8 cellular contexts compared by ENCODE assay signal in genomic region chr12:21500786-21501257, GRCh38. TPM values are rescaled to one million over a fixed set of nuclear protein-coding genes. Genes with fewer than 3 reads are reported as not detected.
DNase-seq lines count a peak whose midpoint lies in the region; ATAC-seq and TF ChIP-seq lines count a peak whose summit lies in the region.

No MANE protein-coding gene starts in this region.

- H3K27me3 Mint-ChIP-seq in type B pancreatic cell: no peaks in the 10 kb centered on the region

- H3K27ac Mint-ChIP-seq in type B pancreatic cell: no peak overlapping the region

- peak; percentile 1 for ATAC-seq in Right ventricle myocardium superior (ENCODE audit: poor library complexity)

- H3K4me3 Mint-ChIP-seq in type B pancreatic cell: no peak overlapping the region

- TF ChIP-seq POLR2A in Peyer's patch (IDR thresholded peaks at IDR 0.05): no peak

- H3K4me1 ChIP-seq in Peyer's patch (peaks cover 0 to 30% (median 5%) of the 10 kb centered on the region in 4 donors), urinary bladder (ENCODE audit: insufficient read depth) (peaks cover 2% of the 10 kb centered on the region)

- no peaks in the 10 kb centered on the region for H3K27me3 ChIP-seq in Peyer's patch

- WGBS in urinary bladder: 5% methylated on average over 8 of the region's 8 CpGs

- TF ChIP-seq CTCF in Peyer's patch (IDR thresholded peaks at IDR 0.05) (no peak), type B pancreatic cell (conservative IDR thresholded peaks at IDR 0.05) (no peak)

- no peaks in the 10 kb centered on the region for H3K9me3 Mint-ChIP-seq in type B pancreatic cell

- peaks cover 4% of the 10 kb centered on the region for H3K36me3 Mint-ChIP-seq in type B pancreatic cell

- H3K27ac ChIP-seq in Peyer's patch (peak overlapping the region; percentile 81 to 85 (median 84)), urinary bladder (ENCODE audit: low read depth) (no peak overlapping the region)

- no peak for DNase-seq in Right ventricle myocardium superior
- no peak for DNase-seq in cardiac septum (ENCODE audit: low spot score)
- no peak for DNase-seq in Peyer's patch
- DNase-seq in type B pancreatic cell (ENCODE audit: extremely low spot score, unreplicated experiment): no peak
- DNase-seq in 8988T: no peak
- DNase-seq in NOMO-1 (lab: John Stamatoyannopoulos, UW; ENCODE audit: unreplicated experiment in 2 of 2): no peak

- intact Hi-C loops in Right ventricle myocardium superior (cut with DNase I): no loop called here
- intact Hi-C loops in cardiac septum (cut with DNase I): loop anchor here (5.0 kb wide), 2 partner anchors 64 to 156 kb away; partner anchors contain the start of genes LDHB and PYROXD1

- H3K9me3 ChIP-seq in Peyer's patch: no peaks in the 10 kb centered on the region

- H3K4me1 Mint-ChIP-seq in type B pancreatic cell (ENCODE audit: unreplicated experiment): peaks cover 8% of the 10 kb centered on the region

- peaks cover 0 to 24% (median 0%) of the 10 kb centered on the region in 3 donors for H3K36me3 ChIP-seq in Peyer's patch
- peaks cover 3% of the 10 kb centered on the region for H3K36me3 ChIP-seq in urinary bladder (ENCODE audit: insufficient read depth)

- H3K4me3 ChIP-seq in Peyer's patch (peak overlapping the region; percentile 87 to 98 (median 95)), iPS-11a (ENCODE audit: low read depth, low read length) (peak overlapping the region; percentile 88), urinary bladder (ENCODE audit: low read depth, low read length) (peak overlapping the region; percentile 59)

RNA-seq across cellular contexts. Expression of gene RECQL, which starts 0.6 kb away (rescaled TPM):
- total RNA-seq in Right ventricle myocardium superior (18.0 TPM), cardiac septum (22.3 TPM), Peyer's patch (10 to 100 TPM in 2 of 4 donors, 1 to 10 TPM in 2; 6.5 to 33.0 (median 11.0) TPM), urinary bladder (77.3 TPM), type B pancreatic cell (ENCODE audit: low replicate concordance) (25.6 and 36.1 TPM in 2 replicates)
- 30.1 TPM for polyA plus RNA-seq in urinary bladder

RNA-seq across cellular contexts. Expression of gene GOLT1B, which starts 0.8 kb away (rescaled TPM):
- total RNA-seq in Right ventricle myocardium superior (15.6 TPM), cardiac septum (26.6 TPM), Peyer's patch (10 to 100 TPM in 2 of 4 donors, 1 to 10 TPM in 2; 6.8 to 31.4 (median 14.0) TPM), urinary bladder (80.0 TPM), type B pancreatic cell (ENCODE audit: low replicate concordance) (36.3 and 65.9 TPM in 2 replicates)
- 37.9 TPM for polyA plus RNA-seq in urinary bladder

RNA-seq across cellular contexts. Expression of gene SPX, which starts 25.3 kb away (rescaled TPM):
- total RNA-seq in Right ventricle myocardium superior: 11.0 TPM
- total RNA-seq in cardiac septum: 10.0 TPM
- not detected for total RNA-seq in Peyer's patch
- 0.95 TPM for total RNA-seq in urinary bladder
- 0.33 TPM for polyA plus RNA-seq in urinary bladder
- 0.71 and 0.87 TPM in 2 replicates for total RNA-seq in type B pancreatic cell (ENCODE audit: low replicate concordance)
